8 cellular contexts compared by ENCODE assay signal in the genomic region with DNA sequence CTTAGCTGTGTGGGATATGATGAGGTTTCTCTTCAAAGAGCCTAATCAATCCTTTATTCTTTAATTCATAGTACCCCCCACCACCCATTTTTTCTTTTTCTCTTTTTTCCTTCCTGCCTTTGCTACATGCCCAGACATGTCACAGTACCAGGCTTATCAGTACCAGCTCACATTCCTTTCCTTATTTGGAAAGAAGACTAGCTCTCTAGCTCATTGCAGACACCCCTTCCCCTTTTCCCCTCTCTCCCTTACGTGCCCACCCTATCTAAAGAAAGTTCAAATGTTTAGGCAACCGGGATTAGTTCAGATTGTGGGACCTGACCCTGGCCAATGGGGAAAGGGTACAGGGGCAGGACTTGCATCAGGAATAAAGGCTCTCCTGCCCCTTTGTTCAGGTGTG.
A peak's percentile ranks its signal among the peaks of the same experiment; 100 is the strongest.
DNase-seq lines count a peak whose midpoint lies in the region; ATAC-seq, FAIRE-seq and TF ChIP-seq lines count a peak whose summit lies in the region.
"Not testable (repeated sequence)": the region's sequence is repeated elsewhere in the genome, so short reads cannot be mapped to it uniquely, and the experiment has no call there.

No MANE protein-coding gene starts in this region.

- not testable (repeated sequence) for TF ChIP-seq POLR2A in IMR-90 (IDR thresholded peaks at IDR 0.05; ENCODE audit: low read depth, low read length); endothelial cell of umbilical vein (IDR thresholded peaks at IDR 0.05; ENCODE audit: low read depth, low read length)

- not testable (repeated sequence) for H2AK5ac ChIP-seq in IMR-90 (ENCODE audit: low read depth, low read length); trophoblast cell (ENCODE audit: low read length)

- no CpG with 5 or more reads among the region's 2 CpGs for WGBS in IMR-90 (ENCODE audit: extremely low coverage in 2 of 2, insufficient read length in 1 of 2), 2 experiments
- WGBS in trophoblast cell (ENCODE audit: extremely low coverage, insufficient coverage, insufficient read length) = no CpG with 5 or more reads among the region's 2 CpGs

- TF ChIP-seq RAD21 in IMR-90 (IDR thresholded peaks at IDR 0.05; ENCODE audit: low read length) = not testable (repeated sequence)

- H3K27me3 ChIP-seq in Caco-2 (replicated peaks; ENCODE audit: control insufficient read depth, insufficient read depth, low read length); IMR-90 (ENCODE audit: control insufficient read depth, insufficient read depth, low read length); WERI-Rb-1 (ENCODE audit: insufficient read depth, low read depth, severe bottlenecking); endothelial cell of umbilical vein (ENCODE audit: control insufficient read depth in 2 of 2, insufficient read depth in 2 of 2, low read length in 2 of 2); iPS-20b (ENCODE audit: insufficient read depth, low read length); trophoblast cell (ENCODE audit: insufficient read depth, low read length): not testable (repeated sequence)

- H4K91ac ChIP-seq in IMR-90 (ENCODE audit: insufficient read depth, low read depth, low read length) = peak overlapping the region; percentile 70; the same call in 1 of the 2 replicates
- peak overlapping the region; percentile 89 for H4K91ac ChIP-seq in trophoblast cell (ENCODE audit: low read depth, low read length)

- BruUV-seq in Caco-2 (replicated peaks; lab: Mats Ljungman, UMichigan); IMR-90 (replicated peaks; lab: Mats Ljungman, UMichigan); endothelial cell of umbilical vein (replicated peaks; lab: Mats Ljungman, UMichigan): not testable (repeated sequence)

- DNase-seq in Caco-2 = peak in 1 of 2 experiments; percentile 11
- not testable (repeated sequence) for DNase-seq in IMR-90, WERI-Rb-1, trophoblast cell
- peak; percentile 25 for DNase-seq in endothelial cell of umbilical vein (ENCODE audit: low read depth, low spot score)
- DNase-seq in myocyte (ENCODE audit: low read depth) = peak; percentile 32

- H3K4me1 Mint-ChIP-seq in Caco-2 (ENCODE audit: low read depth, unreplicated experiment) (peaks cover 15% of the 10 kb centered on the region), brain (peaks cover 61% of the 10 kb centered on the region)

- intact Hi-C loops in Caco-2 (cut with micrococcal nuclease; ENCODE audit: unreplicated experiment); IMR-90 (cut with micrococcal nuclease); endothelial cell of umbilical vein (cut with micrococcal nuclease): not testable (repeated sequence)

- not testable (repeated sequence) for H3K4me2 ChIP-seq in IMR-90 (ENCODE audit: low read depth, low read length); endothelial cell of umbilical vein (ENCODE audit: insufficient read depth, low read length); trophoblast cell (ENCODE audit: low read length)

- not testable (repeated sequence) for H3K27ac ChIP-seq in IMR-90 (ENCODE audit: insufficient read depth, low read length); endothelial cell of umbilical vein (ENCODE audit: insufficient read depth, low read depth, low read length); trophoblast cell (ENCODE audit: low read depth, low read length)
- H3K27ac ChIP-seq in WERI-Rb-1 (peak overlapping the region; percentile 33), iPS-20b (ENCODE audit: low read length) (peak overlapping the region; percentile 85)

- not testable (repeated sequence) for H2BK12ac ChIP-seq in trophoblast cell (ENCODE audit: low read length)

- TF ChIP-seq CTCF in Caco-2 (IDR thresholded peaks at IDR 0.05; ENCODE audit: insufficient read depth in 1 of 2, low read depth in 1 of 2, low read length in 1 of 2, severe bottlenecking in 1 of 2, unreplicated experiment in 1 of 2); IMR-90 (conservative IDR thresholded peaks at IDR 0.05; ENCODE audit: low read depth, low read length); WERI-Rb-1 (IDR thresholded peaks at IDR 0.05; ENCODE audit: low read depth, low read length); brain (conservative IDR thresholded peaks at IDR 0.05); endothelial cell of umbilical vein (IDR thresholded peaks at IDR 0.05; ENCODE audit: extremely low read depth in 1 of 2, insufficient read depth in 1 of 2, low read depth in 1 of 2, low read length in 2 of 2): not testable (repeated sequence)

- H3K79me2 ChIP-seq in endothelial cell of umbilical vein (ENCODE audit: control insufficient read depth, insufficient read depth, low read length); trophoblast cell (ENCODE audit: control insufficient read depth, insufficient read depth, low read length, poor library complexity): not testable (repeated sequence)

- H4K12ac ChIP-seq in trophoblast cell (ENCODE audit: low read depth, low read length) = not testable (repeated sequence)

- H3K4ac ChIP-seq in IMR-90 (ENCODE audit: low read depth, low read length) = peak overlapping the region; percentile 41; the same call in 1 of the 2 replicates
- H3K4ac ChIP-seq in trophoblast cell (ENCODE audit: low read depth, low read length) = not testable (repeated sequence)

- ATAC-seq in IMR-90 (ENCODE audit: low read depth) = peak; percentile 40; the same call in 1 of the 2 replicates

- CTCF ChIA-PET in Caco-2 (lab: Charles Lee); endothelial cell of umbilical vein (lab: Charles Lee): not testable (repeated sequence)
- CTCF ChIA-PET in IMR-90 (lab: Yijun Ruan, JAX) = interaction anchor here (1.0 kb wide), 1 partner anchor 77 kb away, joined by 3 read pairs; no protein-coding TSS in a partner anchor

- not testable (repeated sequence) for H3K27me3 Mint-ChIP-seq in Caco-2 (ENCODE audit: insufficient read depth, unreplicated experiment); brain

- H2BK15ac ChIP-seq in IMR-90 (ENCODE audit: low read depth, low read length) = not testable (repeated sequence)

- not testable (repeated sequence) for H3K9ac ChIP-seq in IMR-90 (ENCODE audit: low read depth, low read length); endothelial cell of umbilical vein (replicated peaks; ENCODE audit: extremely low read depth, insufficient read depth, low read length); trophoblast cell (ENCODE audit: low read length)
- H3K9ac ChIP-seq in iPS-20b (ENCODE audit: low read depth, low read length) = peak overlapping the region; percentile 63; the same call in 1 of the 2 replicates

- H2BK20ac ChIP-seq in IMR-90 (ENCODE audit: low read depth, low read length) = peak overlapping the region; percentile 76; the same call in 1 of the 2 replicates

- H3K23ac ChIP-seq in IMR-90 (ENCODE audit: low read depth, low read length) = 0 out of 2 replicates have a peak overlapping the region, but pooled peaks have one; percentile 24
- H3K23ac ChIP-seq in trophoblast cell (ENCODE audit: low read length) = not testable (repeated sequence)

- not testable (repeated sequence) for H3K36me3 Mint-ChIP-seq in Caco-2 (ENCODE audit: insufficient read depth, unreplicated experiment); brain

- not testable (repeated sequence) for H3K36me3 ChIP-seq in Caco-2 (ENCODE audit: control insufficient read depth, insufficient read depth, low read length); IMR-90 (ENCODE audit: control insufficient read depth, insufficient read depth, low read length); WERI-Rb-1; endothelial cell of umbilical vein (ENCODE audit: control insufficient read depth in 2 of 2, extremely low read depth in 1 of 2, insufficient read depth in 2 of 2, low read length in 2 of 2); iPS-20b (ENCODE audit: insufficient read depth, low read depth, low read length); trophoblast cell (ENCODE audit: control insufficient read depth in 1 of 2, insufficient read depth in 2 of 2, low read length in 2 of 2)

- H3K4me3 ChIP-seq in Caco-2 (ENCODE audit: low read depth, low read length); IMR-90 (ENCODE audit: insufficient read depth, low read depth, low read length); WERI-Rb-1 (ENCODE audit: low read depth, low read length); endothelial cell of umbilical vein (replicated peaks in 1 of 3; ENCODE audit: insufficient read depth in 1 of 3, low read depth in 1 of 3, low read length in 3 of 3); iPS-20b (ENCODE audit: low read length); trophoblast cell (ENCODE audit: low read depth, low read length): not testable (repeated sequence)

- H3K14ac ChIP-seq in IMR-90 (replicated peaks; ENCODE audit: low read depth, low read length) = not testable (repeated sequence)
- H3K14ac ChIP-seq in trophoblast cell (ENCODE audit: low read length) = peak overlapping the region; percentile 99

- H2BK5ac ChIP-seq in IMR-90 (ENCODE audit: low read depth, low read length, poor library complexity, severe bottlenecking) (peak overlapping the region; percentile 96), trophoblast cell (ENCODE audit: low read depth, low read length, poor library complexity) (peak overlapping the region; percentile 99)

- not testable (repeated sequence) for H2AFZ ChIP-seq in IMR-90 (replicated peaks; ENCODE audit: low read length, poor library complexity); endothelial cell of umbilical vein (ENCODE audit: low read depth, low read length); trophoblast cell (ENCODE audit: insufficient read depth, low read length, poor library complexity)

- dilution Hi-C loops in IMR-90 (cut with HindIII; ENCODE audit: low sequenced_read_pairs, unreplicated experiment); endothelial cell of umbilical vein (cut with MboI; ENCODE audit: extremely low pct_ligation_motif_present, low sequenced_read_pairs): not testable (repeated sequence)

- H3K9me1 ChIP-seq in IMR-90 (ENCODE audit: insufficient read depth, low read length); endothelial cell of umbilical vein (replicated peaks; ENCODE audit: control insufficient read depth, extremely low read depth, insufficient read depth, low read length): not testable (repeated sequence)

- not testable (repeated sequence) for FAIRE-seq in endothelial cell of umbilical vein (lab: Jason Lieb, UNC)

- POLR2A ChIA-PET in Caco-2 (lab: Charles Lee); IMR-90 (lab: Charles Lee; ENCODE audit: unreplicated experiment); endothelial cell of umbilical vein (lab: Charles Lee): not testable (repeated sequence)

- not testable (repeated sequence) for H3K56ac ChIP-seq in IMR-90 (ENCODE audit: extremely low read depth, insufficient read depth, low read length)

- in situ Hi-C loops in IMR-90 (cut with MboI; ENCODE audit: low sequenced_read_pairs) = not testable (repeated sequence)

- peaks cover 18% of the 10 kb centered on the region for H3K4me1 ChIP-seq in Caco-2
- not testable (repeated sequence) for H3K4me1 ChIP-seq in IMR-90 (ENCODE audit: control insufficient read depth, insufficient read depth, low read length); endothelial cell of umbilical vein (ENCODE audit: control insufficient read depth, extremely low read depth, insufficient read depth, low read length); iPS-20b (ENCODE audit: insufficient read depth, low read length)
- peaks cover 12 to 20% of the 10 kb centered on the region in 2 experiments for H3K4me1 ChIP-seq in trophoblast cell (ENCODE audit: control insufficient read depth in 1 of 2, insufficient read depth in 2 of 2, low read length in 2 of 2)

- peak overlapping the region; percentile 93; the same call in 1 of the 2 replicates for H3K18ac ChIP-seq in IMR-90 (ENCODE audit: low read depth, low read length)
- H3K18ac ChIP-seq in trophoblast cell (ENCODE audit: low read length) = not testable (repeated sequence)

- H3K9me3 ChIP-seq in Caco-2; IMR-90 (ENCODE audit: control insufficient read depth, insufficient read depth, low read length); WERI-Rb-1 (ENCODE audit: severe bottlenecking); endothelial cell of umbilical vein (replicated peaks; ENCODE audit: control insufficient read depth, insufficient read depth, low read length); iPS-20b (ENCODE audit: insufficient read depth, low read depth, low read length); trophoblast cell (ENCODE audit: insufficient read depth, low read depth, low read length): not testable (repeated sequence)

- peak overlapping the region; percentile 45 for H3K27ac Mint-ChIP-seq in Caco-2 (ENCODE audit: unreplicated experiment)
- peak overlapping the region; percentile 28 to 95 (median 87) for H3K27ac Mint-ChIP-seq in brain

- not testable (repeated sequence) for H3K79me1 ChIP-seq in IMR-90 (ENCODE audit: low read depth in 1 of 2, low read length in 2 of 2)
- peaks cover 14% of the 10 kb centered on the region for H3K79me1 ChIP-seq in trophoblast cell (ENCODE audit: low read length)

- H4K8ac ChIP-seq in IMR-90 (ENCODE audit: low read depth in 2 of 2, low read length in 2 of 2) (peak overlapping the region in 1 of 2 experiments; percentile 87; a peak in 3 of 4 replicates), trophoblast cell (ENCODE audit: low read depth, low read length) (peak overlapping the region; percentile 96)

- peak overlapping the region; percentile 77; the same call in 1 of the 2 replicates for H4K5ac ChIP-seq in IMR-90 (ENCODE audit: low read depth, low read length)

- not testable (repeated sequence) for H3K9me3 Mint-ChIP-seq in Caco-2 (ENCODE audit: unreplicated experiment); brain

- H4K20me1 ChIP-seq in IMR-90 (ENCODE audit: insufficient read depth, low read length); endothelial cell of umbilical vein (replicated peaks; ENCODE audit: control insufficient read depth, extremely low read depth, insufficient read depth, low read length): not testable (repeated sequence)

- not testable (repeated sequence) for H2AK9ac ChIP-seq in IMR-90 (replicated peaks; ENCODE audit: low read depth, low read length, poor library complexity)

- not testable (repeated sequence) for H3K4me3 Mint-ChIP-seq in Caco-2 (ENCODE audit: unreplicated experiment); brain

- H2BK120ac ChIP-seq in IMR-90 (ENCODE audit: low read depth, low read length) (peak overlapping the region; percentile 51; the same call in 1 of the 2 replicates), trophoblast cell (ENCODE audit: insufficient read depth, low read length, poor library complexity) (peak overlapping the region; percentile 100)
